In the genomic region with DNA sequence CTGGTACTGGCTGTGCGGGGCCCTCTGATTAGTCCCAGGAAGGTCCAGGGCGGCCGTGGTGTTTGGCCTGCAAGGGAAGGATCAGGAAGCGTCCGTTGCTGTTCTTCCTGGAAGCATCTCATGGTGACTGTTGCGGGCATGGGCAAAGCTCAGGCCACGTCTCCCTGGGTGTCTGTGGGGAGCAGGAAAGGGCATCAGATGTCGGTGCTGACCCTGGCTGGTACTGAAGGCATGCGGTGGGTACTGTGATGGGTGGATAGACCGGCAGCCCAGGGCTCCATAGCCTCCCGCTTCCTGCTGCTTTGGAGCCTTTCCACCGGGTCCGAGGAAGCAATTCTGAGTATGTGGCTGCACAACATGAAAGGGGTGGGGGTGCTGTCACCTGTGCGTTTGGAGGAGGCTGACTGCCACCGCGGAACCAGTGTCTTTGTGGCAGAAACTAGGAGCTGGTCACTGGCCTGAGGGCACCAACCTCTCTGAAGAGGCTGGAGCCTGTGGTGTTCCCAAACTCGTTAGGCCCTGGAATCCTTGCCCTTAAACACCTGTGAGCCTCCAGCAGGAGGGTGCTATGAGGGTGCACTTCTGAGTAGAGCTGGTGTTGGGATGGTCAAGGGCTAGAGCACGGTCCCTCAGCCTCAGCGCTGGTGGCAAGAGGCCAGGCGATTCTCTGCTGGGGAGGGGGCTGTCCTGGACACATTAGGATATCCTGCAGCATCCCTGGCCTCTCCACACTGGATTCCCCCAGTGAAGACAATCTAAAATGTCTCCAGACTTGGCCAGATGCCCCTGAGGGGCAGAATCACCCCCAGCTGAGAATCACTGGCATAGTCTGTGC, we compare ENCODE assay signal across 20 cellular contexts.
"Had no signal": no experiment of that assay in that cellular context is flagged by ENCODE, and none has a peak within 500 bp of the region (broad histone marks: within the 10 kb centered on the region; RNA-seq: fewer than 3 reads in every experiment).

No MANE protein-coding gene starts in this region.

- DNase-seq: activated CD4-positive, alpha-beta T cell treated with anti-CD3 and anti-CD28 coated beads, Interleukin-2, amount 10 ng/mL, durations not matched to agents 7 days and 5 days; activated CD4-positive, CD25-positive, alpha-beta regulatory T cell; activated CD8-positive, alpha-beta T cell treated with anti-CD3 and anti-CD28 coated beads, Interleukin-2, amount 10 ng/mL, durations not matched to agents 7 days and 5 days; activated naive CD4-positive, alpha-beta T cell; activated naive CD8-positive, alpha-beta T cell treated with anti-CD3 and anti-CD28 coated beads for 36 hours; amniotic stem cell; erythroblast; kidney glomerular epithelial cell; mucosa of descending colon; spleen; stimulated activated CD4-positive, alpha-beta T cell treated with anti-CD3 and anti-CD28 coated beads, Interleukin-4, amount 100 ng/mL, for 4 hours had no signal

- H3K36me3 ChIP-seq: heart left ventricle, neural progenitor cell, ovary, spleen had no signal

- H3K9me3 Mint-ChIP-seq: activated CD4-positive, alpha-beta T cell treated with anti-CD3 and anti-CD28 coated beads, Interleukin-2, amount 10 ng/mL, durations not matched to agents 7 days and 5 days; activated naive CD8-positive, alpha-beta T cell treated with anti-CD3 and anti-CD28 coated beads for 36 hours; activated T-helper 1 cell treated with anti-CD3 and anti-CD28 coated beads, Interleukin-12 subunit alpha, Interleukin-12 subunit beta, Interleukin-2, Interleukin-4 antibody, amounts not matched to agents 30 ng/mL and 10 ng/mL and 1 ng/mL, durations not matched to agents 14 hours and 24 hours and 36 hours; memory B cell; neural progenitor cell; stimulated activated memory B cell treated with anti-CD40 and anti-IgM and Interleukin-4, amounts not matched to agents 10 μg/mL and 1 μg/mL and 100 μg/mL, for 72 hours; T-cell had no signal

- H3K4me1 Mint-ChIP-seq: activated CD4-positive, alpha-beta T cell treated with anti-CD3 and anti-CD28 coated beads, Interleukin-2, amount 10 ng/mL, durations not matched to agents 7 days and 5 days; activated naive CD8-positive, alpha-beta T cell treated with anti-CD3 and anti-CD28 coated beads for 36 hours; memory B cell; stimulated activated memory B cell treated with anti-CD40 and anti-IgM and Interleukin-4, amounts not matched to agents 10 μg/mL and 1 μg/mL and 100 μg/mL, for 72 hours; T-cell had no signal

- H3K4me3 ChIP-seq: heart left ventricle, mucosa of descending colon, neural progenitor cell, ovary, SK-N-MC, spleen had no signal

- H3K36me3 Mint-ChIP-seq: activated naive CD8-positive, alpha-beta T cell treated with anti-CD3 and anti-CD28 coated beads for 36 hours; memory B cell; naive thymus-derived CD4-positive, alpha-beta T cell; neural progenitor cell; stimulated activated memory B cell treated with anti-CD40 and anti-IgM and Interleukin-4, amounts not matched to agents 10 μg/mL and 1 μg/mL and 100 μg/mL, for 72 hours; T-cell had no signal

- H3K4me1 ChIP-seq: neural progenitor cell, spleen had no signal

- H3K9me3 ChIP-seq: heart left ventricle, mucosa of descending colon, ovary, spleen had no signal

- H3K27ac ChIP-seq: heart left ventricle, neural progenitor cell, ovary, SK-N-MC, spleen had no signal

- ATAC-seq: activated CD8-positive, alpha-beta T cell treated with anti-CD3 and anti-CD28 coated beads, Interleukin-2, amount 10 ng/mL, durations not matched to agents 7 days and 5 days; heart left ventricle; mucosa of descending colon; naive thymus-derived CD4-positive, alpha-beta T cell; stimulated activated memory B cell treated with anti-CD40 and anti-IgM and Interleukin-4, amounts not matched to agents 10 μg/mL and 1 μg/mL and 100 μg/mL, for 72 hours; T-cell had no signal

- H3K27ac Mint-ChIP-seq: activated CD4-positive, alpha-beta T cell treated with anti-CD3 and anti-CD28 coated beads, Interleukin-2, amount 10 ng/mL, durations not matched to agents 7 days and 5 days; activated CD8-positive, alpha-beta T cell treated with anti-CD3 and anti-CD28 coated beads, Interleukin-2, amount 10 ng/mL, durations not matched to agents 7 days and 5 days; activated naive CD8-positive, alpha-beta T cell treated with anti-CD3 and anti-CD28 coated beads for 36 hours; activated T-helper 1 cell treated with anti-CD3 and anti-CD28 coated beads, Interleukin-12 subunit alpha, Interleukin-12 subunit beta, Interleukin-2, Interleukin-4 antibody, amounts not matched to agents 30 ng/mL and 10 ng/mL and 1 ng/mL, durations not matched to agents 14 hours and 24 hours and 36 hours; memory B cell; neural progenitor cell; stimulated activated memory B cell treated with anti-CD40 and anti-IgM and Interleukin-4, amounts not matched to agents 10 μg/mL and 1 μg/mL and 100 μg/mL, for 72 hours; T-cell had no signal

- H3K27me3 Mint-ChIP-seq: activated CD4-positive, alpha-beta T cell treated with anti-CD3 and anti-CD28 coated beads, Interleukin-2, amount 10 ng/mL, durations not matched to agents 7 days and 5 days; activated naive CD8-positive, alpha-beta T cell treated with anti-CD3 and anti-CD28 coated beads for 36 hours; stimulated activated memory B cell treated with anti-CD40 and anti-IgM and Interleukin-4, amounts not matched to agents 10 μg/mL and 1 μg/mL and 100 μg/mL, for 72 hours had no signal

- H3K4me3 Mint-ChIP-seq: activated CD4-positive, alpha-beta T cell treated with anti-CD3 and anti-CD28 coated beads, Interleukin-2, amount 10 ng/mL, durations not matched to agents 7 days and 5 days; activated CD8-positive, alpha-beta T cell treated with anti-CD3 and anti-CD28 coated beads, Interleukin-2, amount 10 ng/mL, durations not matched to agents 7 days and 5 days; activated naive CD8-positive, alpha-beta T cell treated with anti-CD3 and anti-CD28 coated beads for 36 hours; activated T-helper 1 cell treated with anti-CD3 and anti-CD28 coated beads, Interleukin-12 subunit alpha, Interleukin-12 subunit beta, Interleukin-2, Interleukin-4 antibody, amounts not matched to agents 30 ng/mL and 10 ng/mL and 1 ng/mL, durations not matched to agents 14 hours and 24 hours and 36 hours; memory B cell; naive thymus-derived CD4-positive, alpha-beta T cell; neural progenitor cell; stimulated activated memory B cell treated with anti-CD40 and anti-IgM and Interleukin-4, amounts not matched to agents 10 μg/mL and 1 μg/mL and 100 μg/mL, for 72 hours; T-cell had no signal

- H3K27me3 ChIP-seq: heart left ventricle, ovary had no signal
